ENCODE assay signal across 8 cellular contexts in genomic region chr3:194871143-194871863, GRCh38.
DNase-seq lines count a peak whose midpoint lies in the region; ATAC-seq and TF ChIP-seq lines count a peak whose summit lies in the region.

No MANE protein-coding gene starts in this region.

- ATAC-seq in GM18861 (IDR thresholded peaks at IDR 0.05; ENCODE audit: unreplicated experiment), result peak; percentile 58
- peak; percentile 90 for ATAC-seq in stimulated activated memory B cell treated with anti-CD40 and anti-IgM and Interleukin-4, amounts not matched to agents 10 μg/mL and 1 μg/mL and 100 μg/mL, for 72 hours
- ATAC-seq in CD4-positive, alpha-beta T cell (ENCODE audit: poor library complexity), result no peak

- H3K4me3 Mint-ChIP-seq in stimulated activated memory B cell treated with anti-CD40 and anti-IgM and Interleukin-4, amounts not matched to agents 10 μg/mL and 1 μg/mL and 100 μg/mL, for 72 hours, result peak overlapping the region; percentile 68
- no peak overlapping the region for H3K4me3 Mint-ChIP-seq in CD4-positive, alpha-beta T cell

- POLR2A ChIA-PET in CD4-positive, alpha-beta T cell (lab: Charles Lee), result no interaction called here

- no peaks in the 10 kb centered on the region for H3K36me3 Mint-ChIP-seq in stimulated activated memory B cell treated with anti-CD40 and anti-IgM and Interleukin-4, amounts not matched to agents 10 μg/mL and 1 μg/mL and 100 μg/mL, for 72 hours
- no peaks in the 10 kb centered on the region for H3K36me3 Mint-ChIP-seq in CD4-positive, alpha-beta T cell (ENCODE audit: low read depth)

- TF ChIP-seq CTCF in VCaP (conservative IDR thresholded peaks at IDR 0.05), result no peak; the same call in 1 of the 2 replicates
- no peak for TF ChIP-seq CTCF in CD4-positive, alpha-beta T cell (IDR thresholded peaks at IDR 0.05)

- H3K27ac ChIP-seq in VCaP, result peak overlapping the region; percentile 92
- H3K27ac ChIP-seq in CD4-positive, alpha-beta T cell (ENCODE audit: low read depth, low read length), result no peak overlapping the region

- no peaks in the 10 kb centered on the region for H3K9me3 ChIP-seq in CD4-positive, alpha-beta T cell (ENCODE audit: control insufficient read depth, low read length)

- DNase-seq in LHCN-M2 (ENCODE audit: low read depth), result peak; percentile 90
- DNase-seq in hepatic stellate cell (ENCODE audit: low spot score), result peak; percentile 58
- no peak for DNase-seq in midbrain (lab: John Stamatoyannopoulos, UW)
- DNase-seq in CD4-positive, alpha-beta T cell, result no peak
- no peak for DNase-seq in cerebellum (ENCODE audit: low spot score)

- H3K27me3 Mint-ChIP-seq in stimulated activated memory B cell treated with anti-CD40 and anti-IgM and Interleukin-4, amounts not matched to agents 10 μg/mL and 1 μg/mL and 100 μg/mL, for 72 hours, result peaks cover 21% of the 10 kb centered on the region
- H3K27me3 Mint-ChIP-seq in CD4-positive, alpha-beta T cell, result peaks cover 20% of the 10 kb centered on the region

- H3K27me3 ChIP-seq in CD4-positive, alpha-beta T cell (ENCODE audit: control insufficient read depth, insufficient read depth, low read length), result no peaks in the 10 kb centered on the region

- peaks cover 22% of the 10 kb centered on the region for H3K4me1 Mint-ChIP-seq in stimulated activated memory B cell treated with anti-CD40 and anti-IgM and Interleukin-4, amounts not matched to agents 10 μg/mL and 1 μg/mL and 100 μg/mL, for 72 hours
- H3K4me1 Mint-ChIP-seq in CD4-positive, alpha-beta T cell (ENCODE audit: low read depth), result no peaks in the 10 kb centered on the region

- CTCF ChIA-PET in CD4-positive, alpha-beta T cell (lab: Charles Lee), result no interaction called here

- H3K27ac Mint-ChIP-seq in stimulated activated memory B cell treated with anti-CD40 and anti-IgM and Interleukin-4, amounts not matched to agents 10 μg/mL and 1 μg/mL and 100 μg/mL, for 72 hours, result peak overlapping the region; percentile 76
- no peak overlapping the region for H3K27ac Mint-ChIP-seq in CD4-positive, alpha-beta T cell

- intact Hi-C loops in CD4-positive, alpha-beta T cell (cut with DNase I, micrococcal nuclease), result no loop called here

- H3K9me3 Mint-ChIP-seq in stimulated activated memory B cell treated with anti-CD40 and anti-IgM and Interleukin-4, amounts not matched to agents 10 μg/mL and 1 μg/mL and 100 μg/mL, for 72 hours, result no peaks in the 10 kb centered on the region
- no peaks in the 10 kb centered on the region for H3K9me3 Mint-ChIP-seq in CD4-positive, alpha-beta T cell

Comparison
In these comparisons a context has a peak if more than half of its experiments do, and no peak if none do; other contexts are left out.
1. DNase-seq: peak in LHCN-M2 (single experiment) and hepatic stellate cell (single experiment); none in midbrain (single experiment), CD4-positive, alpha-beta T cell (0 of 10) and cerebellum (single experiment).